21 cellular contexts compared by ENCODE assay signal in genomic region chr10:6097063-6097462, GRCh38. TPM values are rescaled to one million over a fixed set of nuclear protein-coding genes. Genes with fewer than 3 reads are reported as not detected.
"Had no signal": no experiment of that assay in that cellular context is flagged by ENCODE, and none has a peak within 500 bp of the region (broad histone marks: within the 10 kb centered on the region; RNA-seq: fewer than 3 reads in every experiment).

No MANE protein-coding gene starts in this region.

- H3K9me3 Mint-ChIP-seq: dendritic cell treated with granulocyte-macrophage colony-stimulating factor and Interleukin-4, amounts not matched to agents 40 ng/mL and 50 ng/mL, for 4 days; effector memory CD8-positive, alpha-beta T cell; immature natural killer cell; mesothelial cell of epicardium had no signal

- H3K4me2 ChIP-seq: smooth muscle cell had no signal

- H3K27ac Mint-ChIP-seq: dendritic cell treated with granulocyte-macrophage colony-stimulating factor and Interleukin-4, amounts not matched to agents 40 ng/mL and 50 ng/mL, for 4 days; effector memory CD8-positive, alpha-beta T cell; mesothelial cell of epicardium had no signal

- H3K9me3 ChIP-seq: right lobe of liver, thoracic aorta had no signal

- DNase-seq: activated CD4-positive, CD25-positive, alpha-beta regulatory T cell treated with anti-CD3 and anti-CD28 coated beads, Interleukin-2, amount 50 U/mL, for 72 hours; activated gamma-delta T cell; activated T-cell treated with anti-CD3 and anti-CD28 coated beads for 4 hours; aorta; effector memory CD8-positive, alpha-beta T cell; foreskin melanocyte; immature natural killer cell; right lobe of liver; stimulated activated CD4-positive, alpha-beta T cell treated with anti-CD3 and anti-CD28 coated beads, Interleukin-4, amount 100 ng/mL, for 4 hours; stimulated activated CD8-positive, alpha-beta memory T cell treated with anti-CD3 and anti-CD28 coated beads, Interleukin-4, amount 100 ng/mL, for 48 hours; T1000 had no signal

- ATAC-seq: effector memory CD8-positive, alpha-beta T cell; right lobe of liver had no signal

- H3K4me3 Mint-ChIP-seq: dendritic cell treated with granulocyte-macrophage colony-stimulating factor and Interleukin-4, amounts not matched to agents 40 ng/mL and 50 ng/mL, for 4 days; effector memory CD8-positive, alpha-beta T cell; immature natural killer cell; mesothelial cell of epicardium had no signal

- H3K27ac ChIP-seq: epithelial cell of prostate, right lobe of liver, thoracic aorta had no signal

- H3K4me3 ChIP-seq: right lobe of liver, smooth muscle cell, thoracic aorta had no signal

- H3K27me3 ChIP-seq: right lobe of liver had no signal

- H3K27me3 Mint-ChIP-seq: dendritic cell treated with granulocyte-macrophage colony-stimulating factor and Interleukin-4, amounts not matched to agents 40 ng/mL and 50 ng/mL, for 4 days; effector memory CD8-positive, alpha-beta T cell had no signal

RNA-seq across cellular contexts. Expression of gene IL2RA, which starts 34.9 kb away (rescaled TPM):
- total RNA-seq: cerebellum, fibroblast of lung, mesothelial cell of epicardium, osteoblast, pulmonary artery endothelial cell, smooth muscle cell had no signal
- polyA plus RNA-seq: fibroblast of lung, neural cell, smooth muscle cell had no signal
